6 cellular contexts compared by ENCODE assay signal in genomic region chr17:28716740-28717577, GRCh38.
A peak's percentile ranks its signal among the peaks of the same experiment; 100 is the strongest.
DNase-seq lines count a peak whose midpoint lies in the region; ATAC-seq lines count a peak whose summit lies in the region.

No MANE protein-coding gene starts in this region.

- no peak for ATAC-seq in GM21360 (IDR thresholded peaks at IDR 0.05; ENCODE audit: unreplicated experiment)
- no peak for ATAC-seq in effector memory CD8-positive, alpha-beta T cell (replicated peaks)

- no peaks in the 10 kb centered on the region for H3K9me3 ChIP-seq in muscle layer of duodenum (ENCODE audit: control insufficient read depth in 1 of 2, low read length in 2 of 2)

- H3K36me3 Mint-ChIP-seq in effector memory CD8-positive, alpha-beta T cell (ENCODE audit: insufficient read depth) = peaks cover 28% of the 10 kb centered on the region

- H3K27ac ChIP-seq in muscle layer of duodenum (ENCODE audit: low read length) = peak overlapping the region; percentile 72

- DNase-seq in ELR (ENCODE audit: low read depth) = peak; percentile 67
- peak; percentile 69 for DNase-seq in astrocyte of the hippocampus (ENCODE audit: low read depth, low spot score)
- DNase-seq in activated CD4-positive, alpha-beta T cell treated with anti-CD3 and anti-CD28 coated beads, Interleukin-2, amount 50 U/mL, for 48 hours = no peak
- no peak for DNase-seq in effector memory CD8-positive, alpha-beta T cell

- no peak overlapping the region for H3K27ac Mint-ChIP-seq in effector memory CD8-positive, alpha-beta T cell

- H3K4me3 ChIP-seq in muscle layer of duodenum (ENCODE audit: low read depth in 1 of 2, low read length in 2 of 2) = peak overlapping the region; percentile 70 to 71

- H3K27me3 ChIP-seq in muscle layer of duodenum (ENCODE audit: low read depth, low read length) = no peaks in the 10 kb centered on the region

- peaks cover 30 to 34% of the 10 kb centered on the region in 2 donors for H3K4me1 Mint-ChIP-seq in effector memory CD8-positive, alpha-beta T cell (ENCODE audit: low read depth in 2 of 2)

- no peak overlapping the region for H3K4me3 Mint-ChIP-seq in effector memory CD8-positive, alpha-beta T cell

- no peaks in the 10 kb centered on the region for H3K9me3 Mint-ChIP-seq in effector memory CD8-positive, alpha-beta T cell

- peaks cover 0 to 25% of the 10 kb centered on the region in 2 donors for H3K27me3 Mint-ChIP-seq in effector memory CD8-positive, alpha-beta T cell

- peaks cover 14 to 48% of the 10 kb centered on the region in 2 donors for H3K4me1 ChIP-seq in muscle layer of duodenum (ENCODE audit: control insufficient read depth in 1 of 2, insufficient read depth in 2 of 2, low read length in 2 of 2)

- peaks cover 5 to 18% of the 10 kb centered on the region in 2 donors for H3K36me3 ChIP-seq in muscle layer of duodenum (ENCODE audit: control insufficient read depth in 1 of 2, insufficient read depth in 2 of 2, low read length in 2 of 2)

Comparison
In these comparisons a context has a peak if more than half of its experiments do, and no peak if none do; other contexts are left out.
1. DNase-seq: peak in ELR (single experiment) and astrocyte of the hippocampus (single experiment); none in activated CD4-positive, alpha-beta T cell treated with anti-CD3 and anti-CD28 coated beads, Interleukin-2, amount 50 U/mL, for 48 hours (0 of 2) and effector memory CD8-positive, alpha-beta T cell (0 of 3).